In the genomic region with DNA sequence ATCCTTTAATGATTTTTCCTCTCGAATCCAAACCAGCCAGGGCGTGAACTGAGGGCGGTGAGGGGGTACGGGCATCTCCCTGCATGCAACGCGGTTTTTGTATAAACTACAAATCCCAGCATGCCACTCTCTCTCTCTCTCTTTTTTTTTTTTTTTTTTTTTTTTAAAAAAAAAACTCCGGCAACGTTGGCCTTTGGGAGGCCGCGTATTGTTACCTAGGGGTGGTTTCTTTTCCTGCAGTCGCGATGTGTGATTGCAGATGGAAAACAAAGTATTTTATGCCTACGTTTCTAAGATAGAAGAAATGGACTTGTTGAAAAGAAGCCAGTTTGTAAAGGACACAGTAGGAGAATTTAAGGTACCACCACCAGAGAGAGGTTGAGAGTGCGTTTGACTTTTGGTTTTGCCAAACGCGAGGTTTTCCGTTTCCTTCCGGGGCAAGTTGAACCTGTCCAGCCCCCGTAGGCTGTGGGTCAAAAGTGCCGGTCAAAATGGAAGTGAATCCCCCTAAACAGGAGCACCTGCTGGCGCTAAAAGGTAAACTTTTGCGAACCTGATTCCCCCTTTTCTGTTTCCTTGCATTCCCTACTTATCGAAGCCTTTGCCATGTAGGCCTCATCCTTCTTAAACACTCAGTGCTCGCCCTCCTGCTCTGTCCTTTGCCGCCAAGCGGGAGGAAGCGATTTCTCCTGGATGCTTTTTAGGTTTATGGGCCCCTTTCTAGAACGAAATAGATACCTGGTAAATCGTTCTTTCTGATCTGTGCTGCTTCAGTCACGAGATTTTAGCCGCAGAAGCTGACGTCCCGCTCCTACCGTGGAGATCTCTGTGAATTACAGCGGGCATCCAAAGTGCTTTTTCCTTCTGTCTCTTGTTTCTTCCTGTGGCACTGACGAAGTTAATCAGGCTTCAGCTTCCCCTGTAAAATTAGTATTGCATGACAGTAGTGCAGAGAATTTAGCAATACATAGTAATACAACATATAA, we compare ENCODE assay signal across 8 cellular contexts. TPM values are rescaled to one million over a fixed set of nuclear protein-coding genes. Genes with fewer than 3 reads are reported as not detected.
DNase-seq lines count a peak whose midpoint lies in the region; ATAC-seq and TF ChIP-seq lines count a peak whose summit lies in the region.

A gene with protein sequence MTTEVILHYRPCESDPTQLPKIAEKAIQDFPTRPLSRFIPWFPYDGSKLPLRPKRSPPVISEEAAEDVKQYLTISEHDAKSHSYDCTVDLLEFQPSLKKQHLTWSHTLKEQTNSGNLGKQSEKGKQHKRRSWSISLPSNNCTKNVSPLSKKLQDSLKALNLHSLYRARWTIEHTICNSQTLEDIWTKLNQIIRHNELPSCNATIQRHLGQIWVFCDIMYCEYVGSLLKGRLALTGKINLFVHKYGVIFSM (plus strand): TSS at position 458 of the 986 bp plus-strand sequence. CDS start 4,561 bp downstream, outside the sequence.
A gene with protein sequence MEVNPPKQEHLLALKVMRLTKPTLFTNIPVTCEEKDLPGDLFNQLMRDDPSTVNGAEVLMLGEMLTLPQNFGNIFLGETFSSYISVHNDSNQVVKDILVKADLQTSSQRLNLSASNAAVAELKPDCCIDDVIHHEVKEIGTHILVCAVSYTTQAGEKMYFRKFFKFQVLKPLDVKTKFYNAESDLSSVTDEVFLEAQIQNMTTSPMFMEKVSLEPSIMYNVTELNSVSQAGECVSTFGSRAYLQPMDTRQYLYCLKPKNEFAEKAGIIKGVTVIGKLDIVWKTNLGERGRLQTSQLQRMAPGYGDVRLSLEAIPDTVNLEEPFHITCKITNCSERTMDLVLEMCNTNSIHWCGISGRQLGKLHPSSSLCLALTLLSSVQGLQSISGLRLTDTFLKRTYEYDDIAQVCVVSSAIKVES (plus strand): TSS at position 458 of the 986 bp plus-strand sequence. CDS start 34 bp downstream, at position 492.

- 0 to 1% methylated on average over 24 to 36 of the region's 36 CpGs for WGBS in gastroesophageal sphincter (ENCODE audit: low coverage in 1 of 2), 2 donors
- whole genome bisulfite sequencing in neuronal stem cell (ENCODE audit: extremely low coverage in 2 of 2, insufficient read length in 2 of 2, insufficient replicate concordance in 1 of 2), 2 donors = no CpG with 5 or more reads among the region's 36 CpGs

- H2AK5ac ChIP-seq in neuronal stem cell (ENCODE audit: low read depth, low read length) = no peak within 1 kb of the TSS

- no peaks in the 10 kb centered on the region for H3K9me3 ChIP-seq in MM.1S (replicated peaks; ENCODE audit: insufficient read depth, low read length)
- H3K9me3 ChIP-seq in gastroesophageal sphincter = no peaks in the 10 kb centered on the region
- no peaks in the 10 kb centered on the region for H3K9me3 ChIP-seq in neuronal stem cell (replicated peaks in 1 of 2; ENCODE audit: control insufficient read depth in 2 of 2, insufficient read depth in 1 of 2, low read depth in 1 of 2, low read length in 2 of 2)
- H3K9me3 ChIP-seq in subcutaneous abdominal adipose tissue (ENCODE audit: control insufficient read depth in 5 of 5, low read length in 5 of 5) = no peaks in the 10 kb centered on the region

- H3K4me3 ChIP-seq in MM.1S (ENCODE audit: low read length) = peak within 1 kb of the TSS; percentile 97
- H3K4me3 ChIP-seq in gastroesophageal sphincter = peak within 1 kb of the TSS; percentile 61 to 87
- peak within 1 kb of the TSS; percentile 75 to 97 for H3K4me3 ChIP-seq in neuronal stem cell (ENCODE audit: low read length in 2 of 2)
- H3K4me3 ChIP-seq in subcutaneous abdominal adipose tissue (ENCODE audit: low read depth in 1 of 5, low read length in 5 of 5) = peak within 1 kb of the TSS; percentile 85 to 99 (median 96)

- no peak within 1 kb of the TSS for H3K4ac ChIP-seq in neuronal stem cell (ENCODE audit: low read length)

- TF ChIP-seq EP300 in gastroesophageal sphincter (IDR thresholded peaks at IDR 0.05) = no peak

- no peaks in the 10 kb centered on the region for H3K9me2 ChIP-seq in MM.1S (replicated peaks; ENCODE audit: insufficient read depth, low read length)

- H3K79me1 ChIP-seq in neuronal stem cell (ENCODE audit: low read depth, low read length) = no peaks in the 10 kb centered on the region

- H3K9ac ChIP-seq in MM.1S (ENCODE audit: low read length) (peak within 1 kb of the TSS; percentile 83), neuronal stem cell (ENCODE audit: low read depth, low read length, poor library complexity) (peak within 1 kb of the TSS; percentile 93), subcutaneous abdominal adipose tissue (ENCODE audit: low read length in 5 of 5) (peak within 1 kb of the TSS; percentile 92 to 98 (median 97))

- no peaks in the 10 kb centered on the region for H3K27me3 ChIP-seq in MM.1S (replicated peaks; ENCODE audit: insufficient read depth, low read length)
- no peaks in the 10 kb centered on the region for H3K27me3 ChIP-seq in gastroesophageal sphincter
- H3K27me3 ChIP-seq in neuronal stem cell (ENCODE audit: control insufficient read depth in 3 of 3, insufficient read depth in 3 of 3, low read depth in 1 of 3, low read length in 3 of 3) = no peaks in the 10 kb centered on the region
- no peaks in the 10 kb centered on the region for H3K27me3 ChIP-seq in subcutaneous abdominal adipose tissue (ENCODE audit: control insufficient read depth in 5 of 5, insufficient read depth in 4 of 5, low read length in 5 of 5)

- H3K4me2 ChIP-seq in MM.1S (ENCODE audit: low read depth, low read length) = peak within 1 kb of the TSS; percentile 97
- H3K4me2 ChIP-seq in neuronal stem cell (ENCODE audit: insufficient read depth, low read length, poor library complexity, severe bottlenecking) = peak within 1 kb of the TSS; percentile 66

- no peak for TF ChIP-seq POLR2A in gastroesophageal sphincter (IDR thresholded peaks at IDR 0.05)

- no peak within 1 kb of the TSS for H3K14ac ChIP-seq in neuronal stem cell (ENCODE audit: low read length)

- peak within 1 kb of the TSS; percentile 87 for H3K27ac ChIP-seq in MM.1S (ENCODE audit: low read length)
- H3K27ac ChIP-seq in gastroesophageal sphincter = peak within 1 kb of the TSS; percentile 18 to 90 (median 84)
- peak within 1 kb of the TSS; percentile 50 for H3K27ac ChIP-seq in neuronal stem cell (replicated peaks; ENCODE audit: low read length)
- peak within 1 kb of the TSS; percentile 59 for H3K27ac ChIP-seq in subcutaneous abdominal adipose tissue (ENCODE audit: low read depth, low read length)

- peaks cover 88% of the 10 kb centered on the region for H3K79me2 ChIP-seq in MM.1S (ENCODE audit: low read length)

- H2AFZ ChIP-seq in MM.1S (ENCODE audit: low read length) (peak within 1 kb of the TSS; percentile 91), neuronal stem cell (ENCODE audit: low read length) (peak within 1 kb of the TSS; percentile 93)

- H3K18ac ChIP-seq in neuronal stem cell (ENCODE audit: low read length) = peak within 1 kb of the TSS; percentile 94

- no peak within 1 kb of the TSS for H4K91ac ChIP-seq in neuronal stem cell (ENCODE audit: low read depth, low read length, poor library complexity)

- peak within 1 kb of the TSS; percentile 66 for H4K8ac ChIP-seq in neuronal stem cell (ENCODE audit: low read depth, low read length)

- DNase-seq in GDM1 (lab: John Stamatoyannopoulos, UW) = peak; percentile 87
- peak; percentile 91 for DNase-seq in HCEC 1CT
- peak; percentile 91 for DNase-seq in MM.1S
- peak; percentile 90 for DNase-seq in SHP77 treated with DMSO at 0.1 percent for 48 hours (lab: John Stamatoyannopoulos, UW)
- peak; percentile 83 for DNase-seq in activated naive CD4-positive, alpha-beta T cell treated with Interleukin-2 at 50 U/mL for 16 hours
- DNase-seq in neuronal stem cell (ENCODE audit: low spot score) = peak; percentile 85

- no peak within 1 kb of the TSS for H2BK5ac ChIP-seq in neuronal stem cell (ENCODE audit: low read length)

- 0 out of 2 replicates have a peak, but pooled peaks cover 5% of the 10 kb centered on the region for H3F3A ChIP-seq in MM.1S (ENCODE audit: insufficient read depth, low read length)

- no peak for TF ChIP-seq CTCF in MM.1S (IDR thresholded peaks at IDR 0.05; ENCODE audit: low read length)
- peak in 3 of 4 experiments; percentile 17 to 22 (median 22) for TF ChIP-seq CTCF in gastroesophageal sphincter (IDR thresholded peaks at IDR 0.05)

- no peak within 1 kb of the TSS for H2BK120ac ChIP-seq in neuronal stem cell (ENCODE audit: low read depth, low read length)

- ATAC-seq in gastroesophageal sphincter = peak; percentile 93

- H3K23ac ChIP-seq in neuronal stem cell (ENCODE audit: low read depth, low read length, poor library complexity) = no peak within 1 kb of the TSS

- H3K36me3 ChIP-seq in MM.1S (replicated peaks; ENCODE audit: insufficient read depth, low read length) (peaks cover 4% of the 10 kb centered on the region), gastroesophageal sphincter (peaks cover 0 to 9% of the 10 kb centered on the region in 2 donors), neuronal stem cell (replicated peaks in 1 of 2; ENCODE audit: control insufficient read depth in 2 of 2, insufficient read depth in 2 of 2, low read length in 2 of 2) (peaks cover 2 to 12% of the 10 kb centered on the region in 2 donors), subcutaneous abdominal adipose tissue (ENCODE audit: control insufficient read depth in 5 of 5, insufficient read depth in 5 of 5, low read length in 5 of 5) (peaks cover 3 to 8% (median 5%) of the 10 kb centered on the region in 5 donors)

- H2BK12ac ChIP-seq in neuronal stem cell (ENCODE audit: low read length) = no peak within 1 kb of the TSS

- H3K4me1 ChIP-seq in MM.1S (ENCODE audit: low read length) (peaks cover 16% of the 10 kb centered on the region; the same call in 1 of the 2 replicates), gastroesophageal sphincter (peaks cover 16 to 55% (median 26%) of the 10 kb centered on the region in 3 donors), neuronal stem cell (ENCODE audit: control insufficient read depth in 2 of 2, insufficient read depth in 1 of 2, low read depth in 1 of 2, low read length in 2 of 2) (peaks cover 6 to 13% of the 10 kb centered on the region in 2 donors), subcutaneous abdominal adipose tissue (ENCODE audit: control insufficient read depth in 5 of 5, insufficient read depth in 5 of 5, low read length in 5 of 5) (peaks cover 0 to 31% (median 28%) of the 10 kb centered on the region in 5 donors)

- no peak within 1 kb of the TSS for H2BK15ac ChIP-seq in neuronal stem cell (ENCODE audit: low read length)

- no peaks in the 10 kb centered on the region for H4K20me1 ChIP-seq in MM.1S (ENCODE audit: insufficient read depth, low read length)

RNA-seq across cellular contexts. Expression of the first gene that starts in this region (rescaled TPM):
- 1 to 10 TPM; 1.1 to 4.8 (median 3.8) TPM for total RNA-seq in gastroesophageal sphincter
- polyA plus RNA-seq in neuronal stem cell (2013, experiment 1 of 2) = 3.2 TPM
- polyA plus RNA-seq in neuronal stem cell (2013, experiment 2 of 2) = 3.6 TPM

RNA-seq across cellular contexts. Expression of the second gene that starts in this region (rescaled TPM):
- 10 to 100 TPM; 17.7 to 31.9 (median 24.3) TPM for total RNA-seq in gastroesophageal sphincter
- 13.0 TPM for polyA plus RNA-seq in neuronal stem cell (2013, experiment 1 of 2)
- polyA plus RNA-seq in neuronal stem cell (2013, experiment 2 of 2) = 13.9 TPM

Comparison
In these comparisons a context has a peak if more than half of its experiments do, and no peak if none do; other contexts are left out.
1. Peak in every context shown above with its lines: DNase-seq, ATAC-seq, H3K4me3 ChIP-seq and H3K27ac ChIP-seq.